Comparison of ENCODE assay signal across 9 cellular contexts in genomic region chr7:74612015-74612829, GRCh38. TPM values are rescaled to one million over a fixed set of nuclear protein-coding genes. Genes with fewer than 3 reads are reported as not detected.
DNase-seq lines count a peak whose midpoint lies in the region; ATAC-seq, FAIRE-seq and TF ChIP-seq lines count a peak whose summit lies in the region.
"Had no signal": no experiment of that assay in that cellular context is flagged by ENCODE, and none has a peak within 500 bp of the region (broad histone marks: within the 10 kb centered on the region; RNA-seq: fewer than 3 reads in every experiment).

No MANE protein-coding gene starts in this region.

- FAIRE-seq in endothelial cell of umbilical vein (lab: Jason Lieb, UNC), result no peak

- no peak overlapping the region for H3K9ac ChIP-seq in endothelial cell of umbilical vein (replicated peaks; ENCODE audit: extremely low read depth, insufficient read depth, low read length)

- CTCF ChIA-PET in endothelial cell of umbilical vein (lab: Charles Lee), result interaction anchor here (0.7 to 0.8 kb wide), 2 partner anchors 13 to 38 kb away, joined by 3 read pairs; no protein-coding TSS in a partner anchor

- DNase-seq in Daoy (ENCODE audit: low read depth), result peak; percentile 89
- peak; percentile 20 for DNase-seq in NCI-H226
- peak; percentile 9 for DNase-seq in endothelial cell of umbilical vein (ENCODE audit: low read depth, low spot score)
- peak; percentile 16 for DNase-seq in neural crest cell (ENCODE audit: low read depth, low spot score)
- DNase-seq in SKM-1 treated with dmso at 0.1 percent for 144 hours (lab: John Stamatoyannopoulos, UW; ENCODE audit: unreplicated experiment), result no peak
- no peak for DNase-seq in cerebellar nuclear complex (lab: John Stamatoyannopoulos, UW)
- DNase-seq: activated CD4-positive, CD25-positive, alpha-beta regulatory T cell treated with anti-CD3 and anti-CD28 coated beads, Interleukin-2, amount 50 U/mL, for 72 hours had no signal

- H2AFZ ChIP-seq in endothelial cell of umbilical vein (ENCODE audit: low read depth, low read length), result no peak overlapping the region

- H3K4me1 ChIP-seq in endothelial cell of umbilical vein (ENCODE audit: control insufficient read depth, extremely low read depth, insufficient read depth, low read length), result peaks cover 2% of the 10 kb centered on the region

- dilution Hi-C loops in endothelial cell of umbilical vein (cut with MboI; ENCODE audit: extremely low pct_ligation_motif_present, low sequenced_read_pairs), result no loop called here

- peak overlapping the region; percentile 51 for H3K27ac Mint-ChIP-seq in neural crest cell (ENCODE audit: unreplicated experiment)

- no peaks in the 10 kb centered on the region for H3K27me3 Mint-ChIP-seq in neural crest cell (ENCODE audit: low read depth)

- POLR2A ChIA-PET in endothelial cell of umbilical vein (lab: Charles Lee), result no interaction called here

- intact Hi-C loops in endothelial cell of umbilical vein (cut with micrococcal nuclease), result no loop called here

- ATAC-seq in GM19463 (IDR thresholded peaks at IDR 0.05; ENCODE audit: unreplicated experiment) (no peak), HG03139 (IDR thresholded peaks at IDR 0.05; ENCODE audit: unreplicated experiment) (no peak)

- no peak overlapping the region for H3K4me3 Mint-ChIP-seq in neural crest cell

- no peak overlapping the region for H3K27ac ChIP-seq in endothelial cell of umbilical vein (ENCODE audit: insufficient read depth, low read depth, low read length)

- peaks cover 23% of the 10 kb centered on the region for H3K4me1 Mint-ChIP-seq in neural crest cell

- no peaks in the 10 kb centered on the region for H3K36me3 Mint-ChIP-seq in neural crest cell (ENCODE audit: low read depth)

- no peak for TF ChIP-seq POLR2A in endothelial cell of umbilical vein (IDR thresholded peaks at IDR 0.05; ENCODE audit: low read depth, low read length)

- BruUV-seq in endothelial cell of umbilical vein (replicated peaks; lab: Mats Ljungman, UMichigan), result no TSS peak

- no peaks in the 10 kb centered on the region for H3K9me3 Mint-ChIP-seq in neural crest cell

- H3K4me3 ChIP-seq in endothelial cell of umbilical vein (replicated peaks in 1 of 3; ENCODE audit: insufficient read depth in 1 of 3, low read depth in 1 of 3, low read length in 3 of 3), result no peak overlapping the region

- no peaks in the 10 kb centered on the region for H3K36me3 ChIP-seq in endothelial cell of umbilical vein (ENCODE audit: control insufficient read depth in 2 of 2, extremely low read depth in 1 of 2, insufficient read depth in 2 of 2, low read length in 2 of 2)

- no peaks in the 10 kb centered on the region for H3K79me2 ChIP-seq in endothelial cell of umbilical vein (ENCODE audit: control insufficient read depth, insufficient read depth, low read length)

- H3K4me2 ChIP-seq in endothelial cell of umbilical vein (ENCODE audit: insufficient read depth, low read length), result no peak overlapping the region

- H3K9me3 ChIP-seq in endothelial cell of umbilical vein (replicated peaks; ENCODE audit: control insufficient read depth, insufficient read depth, low read length), result no peaks in the 10 kb centered on the region

- H4K20me1 ChIP-seq in endothelial cell of umbilical vein (replicated peaks; ENCODE audit: control insufficient read depth, extremely low read depth, insufficient read depth, low read length), result no peaks in the 10 kb centered on the region

- no peaks in the 10 kb centered on the region for H3K9me1 ChIP-seq in endothelial cell of umbilical vein (replicated peaks; ENCODE audit: control insufficient read depth, extremely low read depth, insufficient read depth, low read length)

- H3K27me3 ChIP-seq in endothelial cell of umbilical vein (ENCODE audit: control insufficient read depth in 2 of 2, insufficient read depth in 2 of 2, low read length in 2 of 2), result no peaks in the 10 kb centered on the region

- TF ChIP-seq CTCF in endothelial cell of umbilical vein (IDR thresholded peaks at IDR 0.05; ENCODE audit: extremely low read depth in 1 of 2, insufficient read depth in 1 of 2, low read depth in 1 of 2, low read length in 2 of 2) (no peak), neural crest cell (conservative IDR thresholded peaks at IDR 0.05) (no peak)

TF ChIP-seq in endothelial cell of umbilical vein, 7 proteins besides CTCF, POLR2A, EP300 and RAD21:
- no peak for TF ChIP-seq MAX (IDR thresholded peaks at IDR 0.05; ENCODE audit: insufficient read depth, insufficient read length)
- no peak for TF ChIP-seq FOS (IDR thresholded peaks at IDR 0.05; ENCODE audit: borderline replicate concordance, insufficient read depth, low read length)
- TF ChIP-seq POLR2AphosphoS5 (IDR thresholded peaks at IDR 0.05; ENCODE audit: insufficient read depth, low read depth, low read length), result no peak

RNA-seq across cellular contexts. Expression of gene GTF2I, which starts 45.3 kb away (rescaled TPM):
- 79.9 and 82.6 TPM in 2 replicates for total RNA-seq in Daoy (2014; rRNA removed; shearing (Covaris generic))
- total RNA-seq in endothelial cell of umbilical vein (242 and 245 TPM in 2 replicates), neural crest cell (381 and 396 TPM in 2 replicates)
- 47.6 and 68.6 TPM in 2 replicates for polyA plus RNA-seq in endothelial cell of umbilical vein
- 32.5 and 47.2 TPM in 2 replicates for polyA plus RNA-seq in endothelial cell of umbilical vein (2011; cell fraction: cytosol; rRNA removed)
- polyA plus RNA-seq in endothelial cell of umbilical vein (2011; cell fraction: nucleus; rRNA removed), result 337 and 387 TPM in 2 replicates
- polyA plus RNA-seq in endothelial cell of umbilical vein (2012), result 82.6 and 105 TPM in 2 replicates
- polyA minus RNA-seq in endothelial cell of umbilical vein, result 72.2 and 74.0 TPM in 2 replicates
- 36.5 TPM for polyA minus RNA-seq in endothelial cell of umbilical vein (2011; cell fraction: cytosol; rRNA and poly(A)+ RNA removed)
- 213 and 239 TPM in 2 replicates for polyA minus RNA-seq in endothelial cell of umbilical vein (2011; cell fraction: nucleus; rRNA and poly(A)+ RNA removed)

Comparison
In these comparisons a context has a peak if more than half of its experiments do, and no peak if none do; other contexts are left out.
1. DNase-seq: peak in Daoy (single experiment), NCI-H226 (single experiment), endothelial cell of umbilical vein (single experiment) and neural crest cell (single experiment); none in SKM-1 treated with dmso at 0.1 percent for 144 hours (single experiment) and cerebellar nuclear complex (0 of 2).